8 cellular contexts compared by ENCODE assay signal in the genomic region with DNA sequence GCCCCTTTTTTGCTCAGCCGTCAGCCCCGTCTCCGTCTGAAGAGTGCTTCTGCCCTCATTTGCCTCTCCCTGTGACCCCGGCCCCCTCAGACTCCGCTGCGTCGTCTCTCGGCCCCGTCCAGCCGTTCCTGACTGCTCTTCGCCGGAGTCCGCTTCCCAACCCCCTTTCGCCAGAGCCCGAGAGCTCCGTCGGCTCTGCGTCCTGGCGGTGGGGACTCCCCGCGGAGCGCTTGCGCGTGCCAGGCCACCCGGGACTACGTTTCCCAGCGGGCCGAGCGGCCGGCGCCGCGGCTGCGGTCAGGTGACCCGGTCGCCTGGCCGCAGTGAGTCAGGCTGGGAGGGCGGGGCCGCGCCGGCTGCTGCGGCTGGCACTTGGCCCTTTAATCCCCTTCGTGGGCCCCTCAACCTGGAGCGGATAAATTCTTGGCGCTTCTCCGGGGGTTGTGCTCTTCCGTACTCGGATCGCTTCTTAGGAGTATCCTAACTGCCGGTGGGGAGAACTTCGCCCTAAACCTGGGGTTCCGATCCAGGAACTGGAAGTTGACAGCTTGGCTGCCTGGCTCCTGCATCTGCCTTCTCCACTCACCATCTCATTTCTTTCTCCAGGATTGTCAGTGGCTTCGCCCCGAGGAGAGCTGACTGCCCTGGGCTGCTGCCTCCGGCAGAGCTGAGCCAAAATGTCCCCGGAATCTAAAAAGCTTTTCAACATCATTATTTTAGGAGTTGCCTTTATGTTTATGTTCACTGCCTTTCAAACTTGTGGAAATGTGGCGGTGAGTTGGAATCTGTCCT. TPM values are rescaled to one million over a fixed set of nuclear protein-coding genes. Genes with fewer than 3 reads are reported as not detected.
DNase-seq lines count a peak whose midpoint lies in the region; ATAC-seq, FAIRE-seq and TF ChIP-seq lines count a peak whose summit lies in the region.

A gene (plus strand): TSS at position 444 of the 792 bp plus-strand sequence. CDS start 234 bp downstream, at position 678.

- H3K4me3 Mint-ChIP-seq in activated CD4-positive, alpha-beta T cell treated with anti-CD3 and anti-CD28 coated beads for 36 hours = peak within 1 kb of the TSS; percentile 85
- peak within 1 kb of the TSS; percentile 99 for H3K4me3 Mint-ChIP-seq in chondrocyte (ENCODE audit: unreplicated experiment)

- peaks cover 24 to 27% of the 10 kb centered on the region in 2 donors for H3K4me1 ChIP-seq in kidney (ENCODE audit: control insufficient read depth in 1 of 2, insufficient read depth in 1 of 2, low read depth in 1 of 2, low read length in 2 of 2)

- ATAC-seq in GM19023 (IDR thresholded peaks at IDR 0.05; ENCODE audit: unreplicated experiment) = peak; percentile 60
- ATAC-seq in HG03196 (IDR thresholded peaks at IDR 0.05; ENCODE audit: unreplicated experiment) = peak; percentile 58
- peak; percentile 66 for ATAC-seq in activated CD4-positive, alpha-beta T cell treated with anti-CD3 and anti-CD28 coated beads for 36 hours

- no peaks in the 10 kb centered on the region for H3K9me3 Mint-ChIP-seq in activated CD4-positive, alpha-beta T cell treated with anti-CD3 and anti-CD28 coated beads for 36 hours (ENCODE audit: low read depth)
- no peaks in the 10 kb centered on the region for H3K9me3 Mint-ChIP-seq in chondrocyte (ENCODE audit: low read depth)

- H3K27ac Mint-ChIP-seq in activated CD4-positive, alpha-beta T cell treated with anti-CD3 and anti-CD28 coated beads for 36 hours = peak within 1 kb of the TSS; percentile 98
- peak within 1 kb of the TSS; percentile 100 for H3K27ac Mint-ChIP-seq in chondrocyte (ENCODE audit: unreplicated experiment)

- TF ChIP-seq CTCF in AG09319 (IDR thresholded peaks at IDR 0.05; ENCODE audit: low read depth, low read length) (no peak), chondrocyte (IDR thresholded peaks at IDR 0.05) (no peak), kidney (IDR thresholded peaks at IDR 0.05; ENCODE audit: borderline replicate concordance, extremely low read depth, insufficient read depth) (no peak)

- FAIRE-seq in kidney (lab: Jason Lieb, UNC) = no peak

- no peaks in the 10 kb centered on the region for H3K27me3 Mint-ChIP-seq in activated CD4-positive, alpha-beta T cell treated with anti-CD3 and anti-CD28 coated beads for 36 hours
- no peaks in the 10 kb centered on the region for H3K27me3 Mint-ChIP-seq in chondrocyte (ENCODE audit: low read depth)

- POLR2A ChIA-PET in activated CD4-positive, alpha-beta T cell treated with anti-CD3 and anti-CD28 coated beads for 36 hours (lab: Charles Lee) = interaction anchor here (0.6 to 2.6 kb wide), 7 partner anchors 8 to 79 kb away, joined by 3 to 44 read pairs (median 3); a partner anchor contains a TSS

- peak; percentile 84 for DNase-seq in AG09319 (ENCODE audit: extremely low read depth, low read depth)
- peak; percentile 95 for DNase-seq in NCI-H446 treated with DMSO at 0.1 percent for 48 hours (lab: John Stamatoyannopoulos, UW)
- DNase-seq in activated CD4-positive, alpha-beta T cell treated with anti-CD3 and anti-CD28 coated beads for 36 hours = peak; percentile 95
- peak; percentile 98 for DNase-seq in chondrocyte (ENCODE audit: low spot score)
- DNase-seq in kidney = peak; percentile 98
- DNase-seq in stimulated activated CD4-positive, alpha-beta T cell treated with anti-CD3 and anti-CD28 coated beads, Interleukin-15, amount 100 ng/mL, for 1 hour (ENCODE audit: low read depth in 1 of 2, low spot score in 1 of 2) = peak; percentile 85 to 88

- CTCF ChIA-PET in activated CD4-positive, alpha-beta T cell treated with anti-CD3 and anti-CD28 coated beads for 36 hours (lab: Charles Lee) = interaction anchor here (0.7 to 2.0 kb wide), 3 partner anchors 10 to 124 kb away, joined by 3 to 7 read pairs (median 4); no protein-coding TSS in a partner anchor

- peaks cover 46% of the 10 kb centered on the region for H3K36me3 Mint-ChIP-seq in activated CD4-positive, alpha-beta T cell treated with anti-CD3 and anti-CD28 coated beads for 36 hours (ENCODE audit: low read depth)
- peaks cover 34% of the 10 kb centered on the region for H3K36me3 Mint-ChIP-seq in chondrocyte (ENCODE audit: low read depth)

- H3K27ac ChIP-seq in kidney (ENCODE audit: low read depth in 2 of 2, low read length in 2 of 2) = peak within 1 kb of the TSS; percentile 99 to 100

- intact Hi-C loops in activated CD4-positive, alpha-beta T cell treated with anti-CD3 and anti-CD28 coated beads for 36 hours (cut with DNase I, micrococcal nuclease) = loop anchor here (1.0 to 10.0 kb wide), 21 partner anchors 12 to 1963 kb away; a partner anchor contains a TSS
- intact Hi-C loops in kidney (cut with DNase I) = no loop called here

- H3K4me3 ChIP-seq in kidney (ENCODE audit: low read length in 2 of 2) = peak within 1 kb of the TSS; percentile 92 to 95

- peaks cover 23 to 33% of the 10 kb centered on the region in 2 donors for H3K36me3 ChIP-seq in kidney (ENCODE audit: control insufficient read depth in 1 of 2, insufficient read depth in 2 of 2, low read length in 2 of 2)

- peaks cover 37% of the 10 kb centered on the region for H3K4me1 Mint-ChIP-seq in activated CD4-positive, alpha-beta T cell treated with anti-CD3 and anti-CD28 coated beads for 36 hours
- peaks cover 61% of the 10 kb centered on the region for H3K4me1 Mint-ChIP-seq in chondrocyte (ENCODE audit: low read depth)

- peak within 1 kb of the TSS; percentile 94 to 96 for H3K9ac ChIP-seq in kidney (ENCODE audit: low read length in 2 of 2)

- no peaks in the 10 kb centered on the region for H3K9me3 ChIP-seq in kidney (ENCODE audit: control insufficient read depth in 1 of 2, low read length in 2 of 2)

RNA-seq across cellular contexts. Expression of the gene that starts here (rescaled TPM):
- 10 to 100 TPM; 10.3 to 15.1 TPM for total RNA-seq in activated CD4-positive, alpha-beta T cell treated with anti-CD3 and anti-CD28 coated beads for 36 hours
- total RNA-seq in chondrocyte = 30.3 to 33.6 TPM (median 31.1 TPM) in 3 replicates
- 22.6 TPM for total RNA-seq in kidney
- polyA plus RNA-seq in kidney (ENCODE audit: insufficient read depth, low read depth, low replicate concordance) = 12.5 TPM

Comparison
In these comparisons a context has a peak if more than half of its experiments do, and no peak if none do; other contexts are left out.
1. Peak in every context shown above with its lines: DNase-seq, ATAC-seq, H3K4me3 ChIP-seq and H3K27ac ChIP-seq.